27 cellular contexts compared by ENCODE assay signal in genomic region chr22:27863556-27863955, GRCh38. TPM values are rescaled to one million over a fixed set of nuclear protein-coding genes. Genes with fewer than 3 reads are reported as not detected.
DNase-seq lines count a peak whose midpoint lies in the region; ATAC-seq, FAIRE-seq and TF ChIP-seq lines count a peak whose summit lies in the region.
"Had no signal": no experiment of that assay in that cellular context is flagged by ENCODE, and none has a peak within 500 bp of the region (broad histone marks: within the 10 kb centered on the region; RNA-seq: fewer than 3 reads in every experiment).

No MANE protein-coding gene starts in this region.

- peaks cover 0 to 5% of the 10 kb centered on the region in 2 donors for H3K36me3 ChIP-seq in gastroesophageal sphincter
- H3K36me3 ChIP-seq in spleen: peaks cover 0 to 48% (median 19%) of the 10 kb centered on the region in 6 donors

- in situ Hi-C loops in KBM-7 (cut with MboI; ENCODE audit: low pct_unique_long_range_greater_than_20kb, low sequenced_read_pairs): no loop called here

- peaks cover 28 to 94% (median 47%) of the 10 kb centered on the region in 3 donors for H3K4me1 ChIP-seq in gastroesophageal sphincter
- peaks cover 4 to 55% (median 26%) of the 10 kb centered on the region in 6 donors for H3K4me1 ChIP-seq in spleen

- no peaks in the 10 kb centered on the region for H3K27me3 Mint-ChIP-seq in activated T-helper 1 cell treated with anti-CD3 and anti-CD28 coated beads, Interleukin-12 subunit alpha, Interleukin-12 subunit beta, Interleukin-2, Interleukin-4 antibody, amounts not matched to agents 30 ng/mL and 10 ng/mL and 1 ng/mL, durations not matched to agents 14 hours and 24 hours and 36 hours (ENCODE audit: insufficient read depth)
- H3K27me3 Mint-ChIP-seq: activated T-cell treated with anti-CD3 and anti-CD28 coated beads, Interleukin-2, amount 50 U/mL, for 24 hours; central memory CD8-positive, alpha-beta T cell; naive B cell had no signal

- TF ChIP-seq CTCF in gastroesophageal sphincter (IDR thresholded peaks at IDR 0.05) (no peak), spleen (IDR thresholded peaks at IDR 0.05 in 8 of 11, conservative IDR thresholded peaks at IDR 0.05 in 3 of 11) (no peak)

- H3K9me3 ChIP-seq in gastroesophageal sphincter: no peaks in the 10 kb centered on the region
- no peaks in the 10 kb centered on the region for H3K9me3 ChIP-seq in spleen
- H3K9me3 ChIP-seq: psoas muscle had no signal

- intact Hi-C loops in activated T-helper 1 cell treated with anti-CD3 and anti-CD28 coated beads, Interleukin-12 subunit alpha, Interleukin-12 subunit beta, Interleukin-2, Interleukin-4 antibody, amounts not matched to agents 30 ng/mL and 10 ng/mL and 1 ng/mL, durations not matched to agents 14 hours and 24 hours and 36 hours (cut with micrococcal nuclease): no loop called here
- intact Hi-C loops in spleen (cut with DNase I; ENCODE audit: low total_unique reads): no loop called here

- H3K27ac ChIP-seq in gastroesophageal sphincter (peak overlapping the region; percentile 65 to 88 (median 75)), spleen (peak overlapping the region in 6 of 8 donors; percentile 10 to 52 (median 26))
- H3K27ac ChIP-seq: psoas muscle, WERI-Rb-1 had no signal

- ATAC-seq in gastroesophageal sphincter: no peak
- ATAC-seq: CD8-positive, alpha-beta T cell; GM23338; left ventricle myocardium superior; psoas muscle; stimulated activated effector memory CD8-positive, alpha-beta T cell treated with anti-CD3 and anti-CD28 coated beads, Interleukin-12 subunit alpha, Interleukin-12 subunit beta, amount 100 ng/mL, for 72 hours had no signal

- no peak for TF ChIP-seq EP300 in gastroesophageal sphincter (IDR thresholded peaks at IDR 0.05)

- TF ChIP-seq POLR2A in gastroesophageal sphincter (IDR thresholded peaks at IDR 0.05) (no peak), spleen (IDR thresholded peaks at IDR 0.05) (no peak)

- H3K4me1 Mint-ChIP-seq in activated T-helper 1 cell treated with anti-CD3 and anti-CD28 coated beads, Interleukin-12 subunit alpha, Interleukin-12 subunit beta, Interleukin-2, Interleukin-4 antibody, amounts not matched to agents 30 ng/mL and 10 ng/mL and 1 ng/mL, durations not matched to agents 14 hours and 24 hours and 36 hours (ENCODE audit: low read depth): peaks cover 50% of the 10 kb centered on the region

- DNase-seq in EH (ENCODE audit: low read depth) (peak; percentile 10), spleen (no peak), HTR-8/SVneo (ENCODE audit: insufficient read length, low spot score) (no peak), iPS-NIHi7 (ENCODE audit: extremely low spot score) (no peak), KBM-7 (no peak)
- DNase-seq in activated T-helper 1 cell treated with anti-CD3 and anti-CD28 coated beads, Interleukin-12 subunit alpha, Interleukin-12 subunit beta, Interleukin-2, Interleukin-4 antibody, amounts not matched to agents 30 ng/mL and 10 ng/mL and 1 ng/mL, durations not matched to agents 14 hours and 24 hours and 36 hours (ENCODE audit: low spot score): no peak
- DNase-seq: activated CD4-positive, alpha-beta T cell treated with anti-CD3 and anti-CD28 coated beads for 48 hours; activated T-cell treated with anti-CD3 and anti-CD28 coated beads, Interleukin-2, amount 50 U/mL, for 24 hours; CD8-positive, alpha-beta T cell; endodermal cell; left ventricle myocardium superior; mesendoderm; naive B cell; NCI-H1092; NCI-H1694; NCI-H446 treated with DMSO at 0.1 percent for 48 hours; NCI-H774; psoas muscle; SHP77 treated with DMSO at 0.1 percent for 48 hours; stimulated activated CD4-positive, alpha-beta T cell treated with anti-CD3 and anti-CD28 coated beads, Interleukin-15, amount 100 ng/mL, for 24 hours; T1000; WERI-Rb-1 had no signal

- H3K36me3 Mint-ChIP-seq in activated T-helper 1 cell treated with anti-CD3 and anti-CD28 coated beads, Interleukin-12 subunit alpha, Interleukin-12 subunit beta, Interleukin-2, Interleukin-4 antibody, amounts not matched to agents 30 ng/mL and 10 ng/mL and 1 ng/mL, durations not matched to agents 14 hours and 24 hours and 36 hours (ENCODE audit: low read depth): peaks cover 32% of the 10 kb centered on the region

- no peak overlapping the region for H3K4me3 Mint-ChIP-seq in activated T-helper 1 cell treated with anti-CD3 and anti-CD28 coated beads, Interleukin-12 subunit alpha, Interleukin-12 subunit beta, Interleukin-2, Interleukin-4 antibody, amounts not matched to agents 30 ng/mL and 10 ng/mL and 1 ng/mL, durations not matched to agents 14 hours and 24 hours and 36 hours
- H3K4me3 Mint-ChIP-seq: activated T-cell treated with anti-CD3 and anti-CD28 coated beads, Interleukin-2, amount 50 U/mL, for 24 hours; CD8-positive, alpha-beta T cell; central memory CD8-positive, alpha-beta T cell; endodermal cell; GM23338; naive B cell; stimulated activated effector memory CD8-positive, alpha-beta T cell treated with anti-CD3 and anti-CD28 coated beads, Interleukin-12 subunit alpha, Interleukin-12 subunit beta, amount 100 ng/mL, for 72 hours had no signal

- no peak for FAIRE-seq in HTR-8/SVneo (lab: Jason Lieb, UNC)
- FAIRE-seq: RCC 7860 had no signal

- peak overlapping the region; percentile 23 for H3K27ac Mint-ChIP-seq in activated T-helper 1 cell treated with anti-CD3 and anti-CD28 coated beads, Interleukin-12 subunit alpha, Interleukin-12 subunit beta, Interleukin-2, Interleukin-4 antibody, amounts not matched to agents 30 ng/mL and 10 ng/mL and 1 ng/mL, durations not matched to agents 14 hours and 24 hours and 36 hours
- H3K27ac Mint-ChIP-seq: activated T-cell treated with anti-CD3 and anti-CD28 coated beads, Interleukin-2, amount 50 U/mL, for 24 hours; endodermal cell; GM23338; stimulated activated effector memory CD8-positive, alpha-beta T cell treated with anti-CD3 and anti-CD28 coated beads, Interleukin-12 subunit alpha, Interleukin-12 subunit beta, amount 100 ng/mL, for 72 hours had no signal

- H3K27me3 ChIP-seq in gastroesophageal sphincter (no peaks in the 10 kb centered on the region), spleen (replicated peaks in 1 of 7) (no peaks in the 10 kb centered on the region)

- H3K4me3 ChIP-seq in gastroesophageal sphincter: no peak overlapping the region
- H3K4me3 ChIP-seq in spleen: no peak overlapping the region
- H3K4me3 ChIP-seq: GM23338, psoas muscle had no signal

- no peaks in the 10 kb centered on the region for H3K9me3 Mint-ChIP-seq in activated T-helper 1 cell treated with anti-CD3 and anti-CD28 coated beads, Interleukin-12 subunit alpha, Interleukin-12 subunit beta, Interleukin-2, Interleukin-4 antibody, amounts not matched to agents 30 ng/mL and 10 ng/mL and 1 ng/mL, durations not matched to agents 14 hours and 24 hours and 36 hours
- H3K9me3 Mint-ChIP-seq: activated T-cell treated with anti-CD3 and anti-CD28 coated beads, Interleukin-2, amount 50 U/mL, for 24 hours; CD8-positive, alpha-beta T cell; central memory CD8-positive, alpha-beta T cell; endodermal cell; GM23338; naive B cell; stimulated activated effector memory CD8-positive, alpha-beta T cell treated with anti-CD3 and anti-CD28 coated beads, Interleukin-12 subunit alpha, Interleukin-12 subunit beta, amount 100 ng/mL, for 72 hours had no signal

- WGBS in gastroesophageal sphincter (ENCODE audit: low coverage in 1 of 2), 2 donors: 25 to 39% methylated on average over 2 of the region's 2 CpGs
- 91 to 95% (median 93%) methylated on average over 2 of the region's 2 CpGs for WGBS in spleen, 5 donors

RNA-seq across cellular contexts. Expression of gene PITPNB, which starts 55.5 kb away (rescaled TPM):
- 153 and 154 TPM in 2 replicates for total RNA-seq in activated T-helper 1 cell treated with anti-CD3 and anti-CD28 coated beads, Interleukin-12 subunit alpha, Interleukin-12 subunit beta, Interleukin-2, Interleukin-4 antibody, amounts not matched to agents 30 ng/mL and 10 ng/mL and 1 ng/mL, durations not matched to agents 14 hours and 24 hours and 36 hours
- total RNA-seq in gastroesophageal sphincter (100 to 1,000 TPM in 1 of 4 donors, 10 to 100 TPM in 3; 62.8 to 103 (median 96.6) TPM), spleen (10 to 100 TPM; 41.8 to 67.2 (median 57.7) TPM)
- polyA plus RNA-seq in spleen: 10 to 100 TPM; 17.5 to 25.8 (median 20.1) TPM
